8 cellular contexts compared by ENCODE assay signal in genomic region chr2:96145028-96145939, GRCh38. TPM values are rescaled to one million over a fixed set of nuclear protein-coding genes. Genes with fewer than 3 reads are reported as not detected.
DNase-seq lines count a peak whose midpoint lies in the region; ATAC-seq, FAIRE-seq and TF ChIP-seq lines count a peak whose summit lies in the region.

DUSP2 (minus strand) TSS chr2:96145440; CDS start chr2:96145354, 86 bp downstream.

- FAIRE-seq in GM12891 (lab: Jason Lieb, UNC), result peak; percentile 92

- TF ChIP-seq CTCF in HFFc6 (IDR thresholded peaks at IDR 0.05), result no peak

- DNase-seq in GM12891 (ENCODE audit: insufficient read length, low spot score), result peak; percentile 95
- DNase-seq in HFFc6, result peak; percentile 55
- DNase-seq in NAMALWA (ENCODE audit: low spot score), result peak; percentile 88
- peak; percentile 88 for DNase-seq in central memory CD4-positive, alpha-beta T cell
- peak; percentile 55 for DNase-seq in kidney tubule cell (ENCODE audit: low spot score)
- DNase-seq in stimulated activated CD4-positive, alpha-beta T cell treated with anti-CD3 and anti-CD28 coated beads, Interleukin-1b, Interleukin-23, amount 100 ng/mL, for 4 hours (ENCODE audit: low read depth in 2 of 2), result peak; percentile 93
- no peak for DNase-seq in COR-L47 (lab: John Stamatoyannopoulos, UW)

- peaks cover 8% of the 10 kb centered on the region; the same call in 1 of the 2 replicates for H3K36me3 Mint-ChIP-seq in HFFc6 (ENCODE audit: low read depth)

- TF ChIP-seq POLR2A in GM12891 (IDR thresholded peaks at IDR 0.05; ENCODE audit: low read depth, low read length), result peak; percentile 99

- peaks cover 55% of the 10 kb centered on the region for H3K4me1 Mint-ChIP-seq in HFFc6 (ENCODE audit: low read depth)

- H3K4me3 Mint-ChIP-seq in HFFc6, result peak within 1 kb of the TSS; percentile 89

- H3K27me3 Mint-ChIP-seq in HFFc6 (ENCODE audit: insufficient read depth), result no peaks in the 10 kb centered on the region; the same call in 1 of the 2 replicates

- H3K9me3 Mint-ChIP-seq in HFFc6, result no peaks in the 10 kb centered on the region

- peak; percentile 64 to 66 for ATAC-seq in activated CD4-positive, CD25-positive, alpha-beta regulatory T cell treated with anti-CD3 and anti-CD28 coated beads, Interleukin-2, amount 50 U/mL, for 24 hours

- H3K27ac Mint-ChIP-seq in HFFc6, result peak within 1 kb of the TSS; percentile 24

TF ChIP-seq in GM12891, 5 proteins besides CTCF, POLR2A, EP300 and RAD21:
- peak; percentile 99 for TF ChIP-seq POU2F2 (IDR thresholded peaks at IDR 0.05; ENCODE audit: low read depth, low read length)
- no peak for TF ChIP-seq PAX5 (IDR thresholded peaks at IDR 0.05; ENCODE audit: insufficient read depth, low read length, severe bottlenecking)
- TF ChIP-seq POLR2AphosphoS5 (IDR thresholded peaks at IDR 0.05; ENCODE audit: low read depth, low read length), result peak; percentile 99
- TF ChIP-seq SPI1 (IDR thresholded peaks at IDR 0.05; ENCODE audit: low read depth, low read length), result peak; percentile 58
- TF ChIP-seq TAF1 (IDR thresholded peaks at IDR 0.05; ENCODE audit: low read depth, low read length), result peak; percentile 93

RNA-seq across cellular contexts. Expression of gene DUSP2, which starts in this region (rescaled TPM):
- polyA plus RNA-seq in GM12891 (2012; ENCODE audit: low read depth, missing spikeins), result 84.2 TPM
- 10 to 100 TPM; 10.1 to 17.9 (median 11.5) TPM for total RNA-seq in HFFc6 (2021; fragmentation: NEBNext Ultra II Directional; extraction: Animal tissue kit (Norgen Biotek cat#: 25700))
